ENCODE assay signal across 8 cellular contexts in the genomic region with DNA sequence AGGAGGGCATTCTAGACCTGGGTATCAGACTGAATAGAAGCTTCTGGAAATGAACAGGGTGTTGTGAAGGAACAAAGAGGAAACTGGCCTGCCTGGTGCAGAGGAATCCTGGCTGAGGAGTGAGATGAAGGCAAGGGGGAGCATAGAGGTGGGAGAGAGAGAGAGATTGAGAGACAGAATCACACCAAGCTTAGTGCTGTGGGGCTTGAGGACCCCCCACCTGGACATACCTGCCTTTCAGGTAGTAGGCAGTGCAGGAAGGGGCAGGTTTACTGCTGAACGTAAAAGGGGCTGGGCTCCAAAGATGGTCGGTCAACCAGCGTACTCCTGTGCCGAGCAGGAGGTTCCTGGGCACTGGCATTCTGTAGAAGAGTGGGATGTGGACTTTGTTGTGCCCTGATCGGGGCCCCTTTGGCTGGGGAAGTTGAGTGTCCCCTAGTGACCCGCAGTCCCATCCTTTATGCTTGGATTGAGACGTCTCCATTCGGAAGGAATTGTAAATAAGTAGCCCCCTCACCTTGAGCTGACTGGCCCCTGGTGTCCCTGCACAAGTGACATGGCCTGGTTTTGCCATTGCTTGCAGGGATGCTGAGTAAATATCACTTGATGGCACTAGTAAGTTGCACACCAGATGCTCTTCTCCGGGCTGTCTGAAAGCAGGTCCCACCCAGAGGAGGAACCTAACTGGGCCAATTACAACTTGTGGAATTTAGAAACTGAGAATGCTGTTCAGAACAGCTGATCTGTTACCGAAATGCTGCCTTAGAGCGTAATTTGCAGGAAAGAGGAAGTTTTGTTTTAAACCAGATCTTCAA.
DNase-seq lines count a peak whose midpoint lies in the region; ATAC-seq and TF ChIP-seq lines count a peak whose summit lies in the region.

No MANE protein-coding gene starts in this region.

- H3K4me1 ChIP-seq in iPS-18a (ENCODE audit: control insufficient read depth, low read depth, low read length): peaks cover 4% of the 10 kb centered on the region

- H3K36me3 ChIP-seq in brain microvascular endothelial cell (replicated peaks): no peaks in the 10 kb centered on the region
- H3K36me3 ChIP-seq in iPS-18a (ENCODE audit: control insufficient read depth, low read depth, low read length): no peaks in the 10 kb centered on the region

- peak; percentile 20 to 30 (median 27) for DNase-seq in stimulated activated CD4-positive, alpha-beta T cell treated with anti-CD3 and anti-CD28 coated beads, Interleukin-12 subunit alpha, Interleukin-12 subunit beta, amount 100 ng/mL, for 48 hours (ENCODE audit: low read depth in 2 of 3, low spot score in 1 of 3)
- DNase-seq in stimulated activated CD4-positive, alpha-beta T cell treated with anti-CD3 and anti-CD28 coated beads, Interleukin-12 subunit alpha, Interleukin-12 subunit beta, amount 100 ng/mL, for 4 hours: no peak
- DNase-seq in SKM-1 treated with dmso at 0.1 percent for 144 hours (lab: John Stamatoyannopoulos, UW; ENCODE audit: unreplicated experiment) (peak; percentile 95), brain microvascular endothelial cell (peak; percentile 38), COLO668 (lab: John Stamatoyannopoulos, UW; ENCODE audit: unreplicated experiment) (no peak)

- in situ Hi-C loops in brain microvascular endothelial cell (cut with HindIII; ENCODE audit: low pct_ligation_motif_present, low sequenced_read_pairs): no loop called here

- TF ChIP-seq CTCF in brain microvascular endothelial cell (IDR thresholded peaks at IDR 0.05; ENCODE audit: low read depth, low read length, missing control alignments): no peak

- peak; percentile 37 for ATAC-seq in HG03175 (IDR thresholded peaks at IDR 0.05; ENCODE audit: unreplicated experiment)

- peak overlapping the region; percentile 76 for H3K4me3 ChIP-seq in brain microvascular endothelial cell (ENCODE audit: low read depth, low read length)
- H3K4me3 ChIP-seq in iPS-18a (ENCODE audit: low read length): peak overlapping the region; percentile 64
- H3K4me3 ChIP-seq in skin epidermis: peak overlapping the region; percentile 52 to 79 (median 71)

- H3K27me3 ChIP-seq in brain microvascular endothelial cell (replicated peaks) (no peaks in the 10 kb centered on the region), iPS-18a (ENCODE audit: control insufficient read depth, insufficient read depth, low read length) (no peaks in the 10 kb centered on the region)

- H3K27ac ChIP-seq in brain microvascular endothelial cell (no peak overlapping the region), iPS-18a (ENCODE audit: low read length) (no peak overlapping the region), skin epidermis (peak overlapping the region in 19 of 21 experiments; percentile 53 to 93 (median 81))

- H3K9ac ChIP-seq in iPS-18a (ENCODE audit: low read length): peak overlapping the region; percentile 62

- H3K9me3 ChIP-seq in iPS-18a (ENCODE audit: control insufficient read depth, low read depth, low read length): no peaks in the 10 kb centered on the region

Comparison
In these comparisons a context has a peak if more than half of its experiments do, and no peak if none do; other contexts are left out.
1. DNase-seq: peak in stimulated activated CD4-positive, alpha-beta T cell treated with anti-CD3 and anti-CD28 coated beads, Interleukin-12 subunit alpha, Interleukin-12 subunit beta, amount 100 ng/mL, for 48 hours (3 of 3), SKM-1 treated with dmso at 0.1 percent for 144 hours (single experiment) and brain microvascular endothelial cell (single experiment); none in stimulated activated CD4-positive, alpha-beta T cell treated with anti-CD3 and anti-CD28 coated beads, Interleukin-12 subunit alpha, Interleukin-12 subunit beta, amount 100 ng/mL, for 4 hours (single experiment) and COLO668 (single experiment).
2. H3K27ac ChIP-seq: peak in skin epidermis (19 of 21); none in brain microvascular endothelial cell (single experiment) and iPS-18a (single experiment).
3. Peak in every context shown above with its lines, with median percentiles within 50 percentile points of each other: H3K4me3 ChIP-seq.